In the genomic region with DNA sequence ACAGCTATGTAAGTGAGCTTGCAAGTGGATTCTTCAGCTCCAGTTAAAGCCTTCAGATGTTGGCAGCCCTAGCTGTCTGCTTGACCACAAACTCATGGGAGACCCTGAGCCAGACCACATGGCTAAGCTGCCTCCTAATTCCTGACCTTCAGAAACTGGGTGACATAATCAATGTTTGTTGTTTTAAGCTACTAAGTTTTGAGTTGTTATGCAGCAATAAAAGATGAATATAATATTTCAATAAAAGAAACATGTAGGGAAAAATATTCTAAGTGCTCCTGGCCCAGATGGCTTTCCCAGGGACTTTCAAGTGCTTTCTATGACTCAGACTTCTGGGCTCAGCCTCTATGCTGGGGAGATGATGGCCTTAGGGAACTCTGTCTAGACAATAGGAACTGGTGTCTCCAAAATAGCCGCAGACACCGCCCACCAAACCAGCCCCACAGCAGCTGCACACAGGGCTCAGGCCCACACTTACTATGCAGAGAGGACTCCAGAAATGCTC, we compare ENCODE assay signal across 12 cellular contexts. TPM values are rescaled to one million over a fixed set of nuclear protein-coding genes. Genes with fewer than 3 reads are reported as not detected.
DNase-seq lines count a peak whose midpoint lies in the region; ATAC-seq, FAIRE-seq and TF ChIP-seq lines count a peak whose summit lies in the region.
"Had no signal": no experiment of that assay in that cellular context is flagged by ENCODE, and none has a peak within 500 bp of the region (broad histone marks: within the 10 kb centered on the region; RNA-seq: fewer than 3 reads in every experiment).

No MANE protein-coding gene starts in this region.

- H3K4me1 Mint-ChIP-seq in T-cell, result peaks cover 0 to 2% (median 0%) of the 10 kb centered on the region in 3 donors
- peaks cover under 1% of the 10 kb centered on the region for H3K4me1 Mint-ChIP-seq in T-helper 2 cell treated with Interferon-gamma antibody and Interleukin-4, amounts not matched to agents 5 μg/mL and 100 μg/mL, for 36 hours (ENCODE audit: low read depth)

- CTCF ChIA-PET in T-cell (lab: Charles Lee), result interaction anchor here in 1 of 2 donors (0.7 to 0.8 kb wide), 2 partner anchors 126 to 1896 kb away, joined by 3 to 4 read pairs; no protein-coding TSS in a partner anchor

- no peak for TF ChIP-seq CTCF in astrocyte of the spinal cord (IDR thresholded peaks at IDR 0.05; ENCODE audit: low read depth, low read length)
- TF ChIP-seq CTCF in right atrium auricular region (IDR thresholded peaks at IDR 0.05), result no peak

- peaks cover 0 to 2% of the 10 kb centered on the region in 2 donors for H3K27me3 Mint-ChIP-seq in T-cell
- peaks cover 2% of the 10 kb centered on the region for H3K27me3 Mint-ChIP-seq in T-helper 2 cell treated with Interferon-gamma antibody and Interleukin-4, amounts not matched to agents 5 μg/mL and 100 μg/mL, for 36 hours (ENCODE audit: low read depth)

- DNase-seq in HTR-8/SVneo (ENCODE audit: insufficient read length, low spot score) (peak; percentile 74), astrocyte of the spinal cord (ENCODE audit: low read depth, low spot score) (peak; percentile 92), right atrium auricular region (ENCODE audit: low spot score) (peak; percentile 85), smooth muscle cell of the brain vasculature (ENCODE audit: low read depth, low spot score) (peak; percentile 33), T-cell (no peak), HUDEP-2 (lab: John Stamatoyannopoulos, UW; ENCODE audit: unreplicated experiment in 76 of 76) (no peak), NCI-H524 treated with DMSO at 0.1 percent for 48 hours (lab: John Stamatoyannopoulos, UW) (no peak)
- no peak for DNase-seq in T-helper 2 cell treated with Interferon-gamma antibody and Interleukin-4, amounts not matched to agents 5 μg/mL and 100 μg/mL, for 36 hours (ENCODE audit: low spot score)
- DNase-seq: activated T-cell treated with anti-CD3 and anti-CD28 coated beads, Interleukin-2, amount 50 U/mL, for 4 hours had no signal

- H3K4me3 Mint-ChIP-seq in T-cell, result no peak overlapping the region
- no peak overlapping the region for H3K4me3 Mint-ChIP-seq in T-helper 2 cell treated with Interferon-gamma antibody and Interleukin-4, amounts not matched to agents 5 μg/mL and 100 μg/mL, for 36 hours
- H3K4me3 Mint-ChIP-seq: activated T-cell treated with anti-CD3 and anti-CD28 coated beads, Interleukin-2, amount 50 U/mL, for 4 hours had no signal

- H3K27ac Mint-ChIP-seq in T-cell, result no peak overlapping the region
- no peak overlapping the region for H3K27ac Mint-ChIP-seq in T-helper 2 cell treated with Interferon-gamma antibody and Interleukin-4, amounts not matched to agents 5 μg/mL and 100 μg/mL, for 36 hours

- in situ Hi-C loops in astrocyte of the spinal cord (cut with HindIII; ENCODE audit: low sequenced_read_pairs), result no loop called here

- peak; percentile 9 for FAIRE-seq in HTR-8/SVneo (lab: Jason Lieb, UNC)
- FAIRE-seq: frontal cortex, GM12878 had no signal

- no peaks in the 10 kb centered on the region for H3K36me3 ChIP-seq in right atrium auricular region
- H3K36me3 ChIP-seq: ovary had no signal

- peaks cover 15 to 35% of the 10 kb centered on the region in 2 donors for H3K9me3 ChIP-seq in right atrium auricular region
- H3K9me3 ChIP-seq: ovary had no signal

- H3K27ac ChIP-seq in right atrium auricular region, result peak overlapping the region in 1 of 2 donors; percentile 48
- H3K27ac ChIP-seq: ovary had no signal

- peaks cover 0 to 12% of the 10 kb centered on the region in 2 donors for H3K4me1 ChIP-seq in right atrium auricular region

- no peaks in the 10 kb centered on the region for H3K27me3 ChIP-seq in right atrium auricular region
- H3K27me3 ChIP-seq: ovary had no signal

- POLR2A ChIA-PET in T-cell (lab: Charles Lee), result no interaction called here

- H3K4me3 ChIP-seq in astrocyte of the spinal cord (ENCODE audit: low read depth, low read length), result no peak overlapping the region
- H3K4me3 ChIP-seq in right atrium auricular region, result no peak overlapping the region
- H3K4me3 ChIP-seq: GM12878, ovary had no signal

- ATAC-seq in T-cell (replicated peaks in 1 of 4), result no peak
- ATAC-seq: activated T-cell treated with anti-CD3 and anti-CD28 coated beads, Interleukin-2, amount 50 U/mL, for 4 hours; GM12878 had no signal

- peaks cover 12% of the 10 kb centered on the region for H3K36me3 Mint-ChIP-seq in T-cell
- H3K36me3 Mint-ChIP-seq in T-helper 2 cell treated with Interferon-gamma antibody and Interleukin-4, amounts not matched to agents 5 μg/mL and 100 μg/mL, for 36 hours (ENCODE audit: low read depth), result peaks cover 4% of the 10 kb centered on the region

- peaks cover 20 to 40% (median 32%) of the 10 kb centered on the region in 3 donors for H3K9me3 Mint-ChIP-seq in T-cell
- peaks cover 40% of the 10 kb centered on the region for H3K9me3 Mint-ChIP-seq in T-helper 2 cell treated with Interferon-gamma antibody and Interleukin-4, amounts not matched to agents 5 μg/mL and 100 μg/mL, for 36 hours

RNA-seq across cellular contexts. Expression of gene AZIN2, which starts 20.3 kb away (rescaled TPM):
- 1 to 10 TPM; 1.9 to 3.3 TPM for total RNA-seq in right atrium auricular region
- total RNA-seq in T-cell, result 10 to 100 TPM in 2 of 5 donors, 1 to 10 TPM in 3; 5.6 to 10.7 (median 9.7) TPM

RNA-seq across cellular contexts. Expression of gene AK2, which starts 23.9 kb away (rescaled TPM):
- total RNA-seq in right atrium auricular region, result 100 to 1,000 TPM; 120 to 162 TPM
- total RNA-seq in T-cell, result 10 to 100 TPM; 57.2 to 92.9 (median 81.9) TPM

Comparison
In these comparisons a context has a peak if more than half of its experiments do, and no peak if none do; other contexts are left out.
1. DNase-seq: peak in HTR-8/SVneo (single experiment), astrocyte of the spinal cord (single experiment), right atrium auricular region (single experiment) and smooth muscle cell of the brain vasculature (single experiment); none in T-cell (0 of 34), T-helper 2 cell treated with Interferon-gamma antibody and Interleukin-4, amounts not matched to agents 5 μg/mL and 100 μg/mL, for 36 hours (single experiment), HUDEP-2 (0 of 76) and NCI-H524 treated with DMSO at 0.1 percent for 48 hours (single experiment).